8 cellular contexts compared by ENCODE assay signal in the genomic region with DNA sequence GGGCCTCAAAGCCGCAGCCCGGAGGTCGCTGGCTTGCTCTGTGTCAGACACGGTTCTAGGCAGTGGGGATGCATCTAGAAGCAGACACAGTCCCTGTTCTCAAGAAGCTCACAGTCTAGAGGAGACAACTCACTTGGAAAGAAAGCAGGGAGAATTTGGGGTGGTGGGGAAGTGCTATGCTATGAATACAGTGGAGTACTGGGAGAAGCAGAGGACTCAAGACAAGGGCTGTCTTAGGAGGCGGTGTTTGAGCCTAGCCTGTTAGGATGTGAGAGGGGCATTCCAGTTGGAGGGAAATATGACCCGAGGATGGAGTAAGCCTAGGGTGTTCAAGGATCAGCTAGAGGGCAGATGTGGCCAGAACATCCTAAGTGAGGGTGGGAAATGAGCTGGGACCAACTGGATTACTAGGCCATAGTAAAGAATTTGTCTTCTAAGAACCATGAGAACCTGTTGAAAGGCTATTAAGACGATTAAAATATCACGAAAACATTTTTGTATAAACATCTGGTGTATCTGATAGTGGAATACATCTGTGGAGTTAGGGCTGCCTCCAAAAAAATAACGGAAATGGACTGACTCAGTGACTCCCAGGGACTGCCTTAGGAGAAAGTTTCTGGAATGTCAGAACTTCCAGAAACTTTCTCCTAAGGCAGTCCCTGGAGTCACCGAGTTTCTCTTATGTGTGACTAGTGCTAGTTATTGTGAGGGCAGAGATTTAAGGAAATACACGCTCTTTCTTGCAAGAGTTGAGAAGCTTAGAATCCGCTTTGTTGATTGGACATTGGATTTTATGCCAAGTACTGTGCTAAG. TPM values are rescaled to one million over a fixed set of nuclear protein-coding genes. Genes with fewer than 3 reads are reported as not detected.
DNase-seq lines count a peak whose midpoint lies in the region; ATAC-seq, FAIRE-seq and TF ChIP-seq lines count a peak whose summit lies in the region.

No MANE protein-coding gene starts in this region.

- intact Hi-C loops in Calu3 (cut with micrococcal nuclease; ENCODE audit: unreplicated experiment) (loop anchor here (5.0 kb wide), 1 partner anchor 53 kb away; no protein-coding TSS in a partner anchor), esophagus muscularis mucosa (cut with DNase I) (loop anchor here (5.0 kb wide), 1 partner anchor 38 kb away; no protein-coding TSS in a partner anchor)

- H3K9me3 Mint-ChIP-seq in Calu3 (ENCODE audit: low read depth, unreplicated experiment), result no peaks in the 10 kb centered on the region

- no peak for TF ChIP-seq EP300 in esophagus muscularis mucosa (IDR thresholded peaks at IDR 0.05)

- H3K27me3 ChIP-seq in esophagus muscularis mucosa, result no peaks in the 10 kb centered on the region

- peak overlapping the region; percentile 74 for H3K4me3 Mint-ChIP-seq in Calu3 (ENCODE audit: low read depth, unreplicated experiment)

- no TSS peak for BruUV-seq in Calu3 (replicated peaks; lab: Mats Ljungman, UMichigan)

- no peaks in the 10 kb centered on the region for H3K9me3 ChIP-seq in esophagus muscularis mucosa

- WGBS in esophagus muscularis mucosa, result 25% methylated on average over 12 of the region's 12 CpGs

- CTCF ChIA-PET in Calu3 (lab: Charles Lee), result interaction anchor here (0.8 to 1.5 kb wide), 3 partner anchors 8 to 89 kb away, joined by 3 to 4 read pairs (median 4); no protein-coding TSS in a partner anchor

- H3K4me3 ChIP-seq in esophagus muscularis mucosa, result peak overlapping the region; percentile 83 to 98 (median 95)

- peak overlapping the region; percentile 93 to 99 (median 98) for H3K27ac ChIP-seq in esophagus muscularis mucosa (replicated peaks in 1 of 4)

- peak; percentile 30 for ATAC-seq in GM19397 (IDR thresholded peaks at IDR 0.05; ENCODE audit: unreplicated experiment)
- ATAC-seq in HG03571 (IDR thresholded peaks at IDR 0.05; ENCODE audit: unreplicated experiment), result peak; percentile 40
- ATAC-seq in GM18520 (IDR thresholded peaks at IDR 0.05; ENCODE audit: unreplicated experiment), result no peak

- FAIRE-seq in frontal cortex (lab: Jason Lieb, UNC), result no peak

- H3K36me3 ChIP-seq in esophagus muscularis mucosa, result no peaks in the 10 kb centered on the region

- H3K27me3 Mint-ChIP-seq in Calu3 (ENCODE audit: unreplicated experiment), result no peaks in the 10 kb centered on the region

- no peak for TF ChIP-seq CTCF in Calu3 (IDR thresholded peaks at IDR 0.05; ENCODE audit: unreplicated experiment)
- peak in 2 of 3 experiments; percentile 14 to 29 for TF ChIP-seq CTCF in esophagus muscularis mucosa (IDR thresholded peaks at IDR 0.05)

- peak overlapping the region; percentile 55 for H3K27ac Mint-ChIP-seq in Calu3 (ENCODE audit: unreplicated experiment)

- H3K36me3 Mint-ChIP-seq in Calu3 (ENCODE audit: insufficient read depth, unreplicated experiment), result peaks cover 58% of the 10 kb centered on the region

- peaks cover 48% of the 10 kb centered on the region for H3K4me1 Mint-ChIP-seq in Calu3 (ENCODE audit: low read depth, unreplicated experiment)

- DNase-seq in Calu3, result no peak
- peak; percentile 10 to 64 for DNase-seq in SW 1271 (lab: John Stamatoyannopoulos, UW)
- no peak for DNase-seq in esophagus muscularis mucosa (ENCODE audit: extremely low spot score)
- peak; percentile 78 for DNase-seq in myocyte (ENCODE audit: low read depth)
- no peak for DNase-seq in frontal cortex (ENCODE audit: low spot score in 2 of 2)

- no peak for TF ChIP-seq POLR2A in esophagus muscularis mucosa (IDR thresholded peaks at IDR 0.05; ENCODE audit: low read depth)

- peaks cover 38 to 51% (median 48%) of the 10 kb centered on the region in 4 donors for H3K4me1 ChIP-seq in esophagus muscularis mucosa

RNA-seq across cellular contexts. Expression of a gene that starts 1.1 kb away (rescaled TPM):
- total RNA-seq in Calu3 (2022) (136 and 154 TPM in 2 replicates), esophagus muscularis mucosa (10 to 100 TPM; 70.3 to 99.7 (median 89.3) TPM), myocyte (20.5 and 21.0 TPM in 2 replicates), frontal cortex (39.1 TPM)
- polyA plus RNA-seq in myocyte (2012), result 32.3 TPM

Comparison
In these comparisons a context has a peak if more than half of its experiments do, and no peak if none do; other contexts are left out.
1. DNase-seq: peak in SW 1271 (2 of 2) and myocyte (single experiment); none in Calu3 (single experiment), esophagus muscularis mucosa (single experiment) and frontal cortex (0 of 2).